ENCODE assay signal across 1 cellular context in genomic region chr5:150623152-150623877, GRCh38.
TF ChIP-seq lines count a peak whose summit lies in the region.

No MANE protein-coding gene starts in this region.

TF ChIP-seq in HEK293, 187 proteins besides CTCF, POLR2A, EP300 and RAD21 (continued from another document):
- TF ChIP-seq ZNF513 (tag by site-specific recombination; IDR thresholded peaks at IDR 0.05) (no peak), ZBTB20 (tag by site-specific recombination; IDR thresholded peaks at IDR 0.05) (peak; percentile 79), ZBTB10 (tag by site-specific recombination; IDR thresholded peaks at IDR 0.05) (no peak), OVOL3 (tag by site-specific recombination; IDR thresholded peaks at IDR 0.05) (no peak), ZNF23 (tag by site-specific recombination; IDR thresholded peaks at IDR 0.05; ENCODE audit: borderline replicate concordance) (no peak), ZEB2 (tag by site-specific recombination; IDR thresholded peaks at IDR 0.05) (no peak), EGR2 (tag by site-specific recombination; IDR thresholded peaks at IDR 0.05; ENCODE audit: low read depth) (peak; percentile 100), ZNF561 (tag by site-specific recombination; IDR thresholded peaks at IDR 0.05; ENCODE audit: borderline replicate concordance) (no peak), ZNF529 (tag by site-specific recombination; IDR thresholded peaks at IDR 0.05; ENCODE audit: insufficient replicate concordance) (no peak), ZNF423 (tag by site-specific recombination; IDR thresholded peaks at IDR 0.05) (no peak), GLI2 (tag by site-specific recombination; IDR thresholded peaks at IDR 0.05; ENCODE audit: borderline replicate concordance, low read depth) (no peak), ZNF747 (tag by site-specific recombination; IDR thresholded peaks at IDR 0.05) (no peak), ZNF239 (tag by site-specific recombination; IDR thresholded peaks at IDR 0.05) (no peak), ZNF510 (tag by site-specific recombination; IDR thresholded peaks at IDR 0.05; ENCODE audit: insufficient replicate concordance) (no peak), ZBTB44 (tag by site-specific recombination; IDR thresholded peaks at IDR 0.05) (no peak), TCF7L2 (IDR thresholded peaks at IDR 0.05; ENCODE audit: borderline replicate concordance, low read depth, low read length) (no peak), ZNF311 (tag by site-specific recombination; IDR thresholded peaks at IDR 0.05; ENCODE audit: borderline replicate concordance) (no peak), PRDM1 (tag by site-specific recombination; IDR thresholded peaks at IDR 0.05) (peak; percentile 100), ZBTB21 (tag by site-specific recombination; IDR thresholded peaks at IDR 0.05) (no peak), ZNF16 (tag by site-specific recombination; IDR thresholded peaks at IDR 0.05; ENCODE audit: low read depth) (no peak), ZFP37 (tag by site-specific recombination; IDR thresholded peaks at IDR 0.05) (no peak), ZNF610 (tag by site-specific recombination; IDR thresholded peaks at IDR 0.05; ENCODE audit: borderline replicate concordance) (no peak), ZFHX2 (tag by site-specific recombination; conservative IDR thresholded peaks at IDR 0.05) (peak; percentile 100), ZNF549 (tag by site-specific recombination; IDR thresholded peaks at IDR 0.05) (no peak), ZNF518A (tag by site-specific recombination; conservative IDR thresholded peaks at IDR 0.05; ENCODE audit: low read depth) (no peak)
